In the genomic region with DNA sequence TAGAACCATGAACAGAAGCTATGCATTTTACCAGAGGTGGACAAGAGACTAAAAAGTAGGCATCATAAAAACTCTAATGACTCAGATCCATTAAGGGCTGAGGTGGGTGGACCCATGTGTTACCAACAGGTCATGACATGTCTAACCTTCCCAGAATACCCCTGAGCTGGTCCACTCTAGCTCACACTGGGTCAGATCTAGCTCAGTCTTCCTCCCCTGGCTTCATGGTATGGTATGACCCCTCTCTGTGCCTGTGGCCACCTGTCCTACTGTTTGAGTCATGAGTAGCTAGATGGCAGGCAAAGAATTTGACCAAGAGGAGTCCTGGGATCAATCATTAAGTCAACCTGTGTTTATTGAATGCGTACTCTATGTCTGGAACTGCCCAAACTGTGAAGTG, we compare ENCODE assay signal across 21 cellular contexts.
DNase-seq lines count a peak whose midpoint lies in the region; ATAC-seq lines count a peak whose summit lies in the region.
"Had no signal": no experiment of that assay in that cellular context is flagged by ENCODE, and none has a peak within 500 bp of the region (broad histone marks: within the 10 kb centered on the region; RNA-seq: fewer than 3 reads in every experiment).

No MANE protein-coding gene starts in this region.

- H3K4me3 Mint-ChIP-seq in activated T-helper 17 cell treated with anti-CD3 and anti-CD28 coated beads, Interleukin-2, amount 50 U/mL, for 72 hours: no peak overlapping the region
- no peak overlapping the region for H3K4me3 Mint-ChIP-seq in stimulated activated effector memory CD8-positive, alpha-beta T cell treated with anti-CD3 and anti-CD28 coated beads, Interleukin-12 subunit alpha, Interleukin-12 subunit beta, amount 100 ng/mL, for 72 hours
- H3K4me3 Mint-ChIP-seq: CD14-positive monocyte; CD4-positive, alpha-beta T cell; CD8-positive, alpha-beta memory T cell; GM23338; H9 had no signal

- no peaks in the 10 kb centered on the region for H3K27me3 Mint-ChIP-seq in activated T-helper 17 cell treated with anti-CD3 and anti-CD28 coated beads, Interleukin-2, amount 50 U/mL, for 72 hours
- H3K27me3 Mint-ChIP-seq: CD4-positive, alpha-beta T cell; CD8-positive, alpha-beta memory T cell had no signal

- no peaks in the 10 kb centered on the region for H3K9me3 Mint-ChIP-seq in activated T-helper 17 cell treated with anti-CD3 and anti-CD28 coated beads, Interleukin-2, amount 50 U/mL, for 72 hours
- H3K9me3 Mint-ChIP-seq in stimulated activated effector memory CD8-positive, alpha-beta T cell treated with anti-CD3 and anti-CD28 coated beads, Interleukin-12 subunit alpha, Interleukin-12 subunit beta, amount 100 ng/mL, for 72 hours: peaks cover 3% of the 10 kb centered on the region
- H3K9me3 Mint-ChIP-seq: CD4-positive, alpha-beta T cell; GM23338; H9 had no signal

- intact Hi-C loops in cardiac septum (cut with DNase I): no loop called here
- intact Hi-C loops in left cardiac atrium (cut with DNase I): no loop called here

- H3K4me1 Mint-ChIP-seq in activated T-helper 17 cell treated with anti-CD3 and anti-CD28 coated beads, Interleukin-2, amount 50 U/mL, for 72 hours: no peaks in the 10 kb centered on the region
- H3K4me1 Mint-ChIP-seq in stimulated activated effector memory CD8-positive, alpha-beta T cell treated with anti-CD3 and anti-CD28 coated beads, Interleukin-12 subunit alpha, Interleukin-12 subunit beta, amount 100 ng/mL, for 72 hours: no peaks in the 10 kb centered on the region
- H3K4me1 Mint-ChIP-seq: CD14-positive monocyte; CD8-positive, alpha-beta memory T cell; H9 had no signal

- no peaks in the 10 kb centered on the region for H3K36me3 Mint-ChIP-seq in activated T-helper 17 cell treated with anti-CD3 and anti-CD28 coated beads, Interleukin-2, amount 50 U/mL, for 72 hours (ENCODE audit: low read depth)
- H3K36me3 Mint-ChIP-seq in stimulated activated effector memory CD8-positive, alpha-beta T cell treated with anti-CD3 and anti-CD28 coated beads, Interleukin-12 subunit alpha, Interleukin-12 subunit beta, amount 100 ng/mL, for 72 hours: no peaks in the 10 kb centered on the region
- H3K36me3 Mint-ChIP-seq: CD14-positive monocyte; CD8-positive, alpha-beta memory T cell had no signal

- no peak for ATAC-seq in left cardiac atrium
- ATAC-seq in activated T-helper 17 cell treated with anti-CD3 and anti-CD28 coated beads, Interleukin-2, amount 50 U/mL, for 72 hours (replicated peaks): peak; percentile 55
- no peak for ATAC-seq in stimulated activated effector memory CD8-positive, alpha-beta T cell treated with anti-CD3 and anti-CD28 coated beads, Interleukin-12 subunit alpha, Interleukin-12 subunit beta, amount 100 ng/mL, for 72 hours
- ATAC-seq in HG02642 (IDR thresholded peaks at IDR 0.05; ENCODE audit: poor library complexity, unreplicated experiment): no peak
- ATAC-seq: A549, GM23338, HCT116 had no signal

- peak; percentile 36 for DNase-seq in cardiac septum (ENCODE audit: low spot score)
- DNase-seq in left cardiac atrium: no peak
- DNase-seq in renal cortical epithelial cell (ENCODE audit: low read depth): peak; percentile 35
- no peak for DNase-seq in stimulated activated effector memory CD8-positive, alpha-beta T cell treated with anti-CD3 and anti-CD28 coated beads, Interleukin-12 subunit alpha, Interleukin-12 subunit beta, amount 100 ng/mL, for 72 hours (ENCODE audit: low spot score in 2 of 2)
- DNase-seq: 8988T; ACHN; AML-193; BE2C; Calu3; CD4-positive, alpha-beta T cell; CD8-positive, alpha-beta memory T cell; DMS53; DMS79 treated with DMSO at 0.1 percent for 48 hours; GF-D8; H9 had no signal

- no peak overlapping the region for H3K27ac Mint-ChIP-seq in activated T-helper 17 cell treated with anti-CD3 and anti-CD28 coated beads, Interleukin-2, amount 50 U/mL, for 72 hours
- no peak overlapping the region for H3K27ac Mint-ChIP-seq in stimulated activated effector memory CD8-positive, alpha-beta T cell treated with anti-CD3 and anti-CD28 coated beads, Interleukin-12 subunit alpha, Interleukin-12 subunit beta, amount 100 ng/mL, for 72 hours
- H3K27ac Mint-ChIP-seq: CD4-positive, alpha-beta T cell; CD8-positive, alpha-beta memory T cell; GM23338; H9 had no signal

Comparison
In these comparisons a context has a peak if more than half of its experiments do, and no peak if none do; other contexts are left out.
1. DNase-seq: peak in cardiac septum (single experiment) and renal cortical epithelial cell (single experiment); none in left cardiac atrium (single experiment) and stimulated activated effector memory CD8-positive, alpha-beta T cell treated with anti-CD3 and anti-CD28 coated beads, Interleukin-12 subunit alpha, Interleukin-12 subunit beta, amount 100 ng/mL, for 72 hours (0 of 2).